Comparison of ENCODE assay signal across 1 cellular context in the genomic region with DNA sequence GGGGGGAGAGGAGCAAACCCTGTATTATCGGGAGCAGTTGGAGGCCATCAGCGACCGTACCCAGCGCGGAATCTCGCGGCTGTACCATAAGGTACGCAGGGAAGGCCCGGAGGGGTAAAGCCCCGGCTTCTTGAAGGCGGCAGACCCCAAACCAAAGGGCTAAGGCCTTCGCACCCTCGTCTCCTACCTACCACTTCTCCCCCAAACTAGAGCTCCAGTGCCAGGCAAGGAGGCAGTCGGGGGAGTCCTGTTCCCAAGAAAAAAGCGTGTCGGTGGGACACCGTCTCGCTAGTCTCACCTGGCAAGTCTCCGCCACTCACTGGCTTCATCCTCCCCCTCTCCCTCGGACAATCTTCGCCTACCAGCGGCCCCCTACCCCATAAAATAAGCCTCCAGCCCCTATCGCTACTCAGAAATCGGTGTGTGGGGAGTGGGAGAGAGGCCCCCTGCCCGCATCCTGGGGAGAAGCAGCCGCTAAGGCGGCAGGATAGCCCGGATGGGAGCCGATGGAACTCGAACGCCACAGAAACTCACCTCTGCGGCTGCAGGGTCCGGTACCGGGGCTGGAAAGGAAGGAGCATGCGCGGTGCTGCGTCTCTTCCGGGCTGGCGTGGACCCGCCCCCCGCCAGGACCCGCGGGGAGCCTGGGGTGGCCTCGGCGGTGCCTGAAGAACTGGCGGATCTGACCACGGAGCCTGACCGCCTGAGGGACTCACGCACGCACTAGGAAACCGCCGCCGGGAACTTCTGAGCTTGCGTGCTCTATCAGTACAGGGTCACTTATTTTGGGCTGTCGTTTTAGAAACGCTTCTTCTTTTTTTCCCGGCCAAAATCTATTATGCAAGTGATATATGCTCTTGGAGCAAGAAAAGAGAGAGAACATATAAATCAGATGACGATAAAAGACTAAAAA.
TF ChIP-seq lines count a peak whose summit lies in the region.

Gene RPS10 (minus strand): TSS at position 572 of the 913 bp plus-strand sequence. CDS start 848 bp downstream, outside the sequence.

TF ChIP-seq in HepG2, 621 proteins besides CTCF, POLR2A, EP300 and RAD21 (continued from another document and continues in another):
- TF ChIP-seq JDP2 (CRISPR knock-in tag; IDR thresholded peaks at IDR 0.05; ENCODE audit: borderline replicate concordance): no peak
- TF ChIP-seq ZNF558 (CRISPR knock-in tag; IDR thresholded peaks at IDR 0.05; ENCODE audit: borderline replicate concordance): 0 out of 2 replicates have a peak, but pooled peaks have one; percentile 55
- peak; percentile 84 for TF ChIP-seq MAX (IDR thresholded peaks at IDR 0.05)
- peak; percentile 77; the same call in 1 of the 2 replicates for TF ChIP-seq ZNF569 (CRISPR knock-in tag; IDR thresholded peaks at IDR 0.05; ENCODE audit: borderline replicate concordance)
- peak; percentile 63; the same call in 1 of the 2 replicates for TF ChIP-seq ZNF768 (CRISPR knock-in tag; IDR thresholded peaks at IDR 0.05)
- no peak for TF ChIP-seq SP1 (IDR thresholded peaks at IDR 0.05)
- TF ChIP-seq SP1 (CRISPR knock-in tag; IDR thresholded peaks at IDR 0.05): peak; percentile 84; the same call in 1 of the 2 replicates
- TF ChIP-seq ZC3H13 (CRISPR knock-in tag; IDR thresholded peaks at IDR 0.05): no peak
- TF ChIP-seq, protein P1, sequence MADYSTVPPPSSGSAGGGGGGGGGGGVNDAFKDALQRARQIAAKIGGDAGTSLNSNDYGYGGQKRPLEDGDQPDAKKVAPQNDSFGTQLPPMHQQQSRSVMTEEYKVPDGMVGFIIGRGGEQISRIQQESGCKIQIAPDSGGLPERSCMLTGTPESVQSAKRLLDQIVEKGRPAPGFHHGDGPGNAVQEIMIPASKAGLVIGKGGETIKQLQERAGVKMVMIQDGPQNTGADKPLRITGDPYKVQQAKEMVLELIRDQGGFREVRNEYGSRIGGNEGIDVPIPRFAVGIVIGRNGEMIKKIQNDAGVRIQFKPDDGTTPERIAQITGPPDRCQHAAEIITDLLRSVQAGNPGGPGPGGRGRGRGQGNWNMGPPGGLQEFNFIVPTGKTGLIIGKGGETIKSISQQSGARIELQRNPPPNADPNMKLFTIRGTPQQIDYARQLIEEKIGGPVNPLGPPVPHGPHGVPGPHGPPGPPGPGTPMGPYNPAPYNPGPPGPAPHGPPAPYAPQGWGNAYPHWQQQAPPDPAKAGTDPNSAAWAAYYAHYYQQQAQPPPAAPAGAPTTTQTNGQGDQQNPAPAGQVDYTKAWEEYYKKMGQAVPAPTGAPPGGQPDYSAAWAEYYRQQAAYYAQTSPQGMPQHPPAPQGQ (CRISPR knock-in tag; IDR thresholded peaks at IDR 0.05; ENCODE audit: borderline replicate concordance): no peak
- TF ChIP-seq ZNF660 (CRISPR knock-in tag; IDR thresholded peaks at IDR 0.05; ENCODE audit: borderline replicate concordance, low read depth): no peak
- no peak for TF ChIP-seq TBP (CRISPR knock-in tag; IDR thresholded peaks at IDR 0.05)
- no peak for TF ChIP-seq ATF1 (CRISPR knock-in tag; IDR thresholded peaks at IDR 0.05)
- no peak for TF ChIP-seq ZFAT (CRISPR knock-in tag; conservative IDR thresholded peaks at IDR 0.05)
- no peak; the same call in 1 of the 2 replicates for TF ChIP-seq ZNF850 (CRISPR knock-in tag; conservative IDR thresholded peaks at IDR 0.05)
- no peak for TF ChIP-seq ZNF570 (CRISPR knock-in tag; IDR thresholded peaks at IDR 0.05; ENCODE audit: borderline replicate concordance)
- TF ChIP-seq, protein P2, sequence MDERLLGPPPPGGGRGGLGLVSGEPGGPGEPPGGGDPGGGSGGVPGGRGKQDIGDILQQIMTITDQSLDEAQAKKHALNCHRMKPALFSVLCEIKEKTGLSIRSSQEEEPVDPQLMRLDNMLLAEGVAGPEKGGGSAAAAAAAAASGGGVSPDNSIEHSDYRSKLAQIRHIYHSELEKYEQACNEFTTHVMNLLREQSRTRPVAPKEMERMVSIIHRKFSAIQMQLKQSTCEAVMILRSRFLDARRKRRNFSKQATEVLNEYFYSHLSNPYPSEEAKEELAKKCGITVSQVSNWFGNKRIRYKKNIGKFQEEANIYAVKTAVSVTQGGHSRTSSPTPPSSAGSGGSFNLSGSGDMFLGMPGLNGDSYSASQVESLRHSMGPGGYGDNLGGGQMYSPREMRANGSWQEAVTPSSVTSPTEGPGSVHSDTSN (CRISPR knock-in tag; IDR thresholded peaks at IDR 0.05): no peak
- TF ChIP-seq ZNF878 (CRISPR knock-in tag; IDR thresholded peaks at IDR 0.05): no peak; the same call in 1 of the 2 replicates
- peak; percentile 53; the same call in 1 of the 2 replicates for TF ChIP-seq MYNN (CRISPR knock-in tag; IDR thresholded peaks at IDR 0.05; ENCODE audit: low read depth)
- TF ChIP-seq ZNF557 (CRISPR knock-in tag; IDR thresholded peaks at IDR 0.05): no peak
- no peak for TF ChIP-seq ZNF749 (CRISPR knock-in tag; IDR thresholded peaks at IDR 0.05; ENCODE audit: borderline replicate concordance)
- no peak for TF ChIP-seq ZKSCAN1 (IDR thresholded peaks at IDR 0.05; ENCODE audit: low read length)
- TF ChIP-seq ADNP (CRISPR knock-in tag; IDR thresholded peaks at IDR 0.05): no peak
- peak; percentile 78; the same call in 1 of the 2 replicates for TF ChIP-seq ZNF737 (CRISPR knock-in tag; IDR thresholded peaks at IDR 0.05; ENCODE audit: borderline replicate concordance)
- TF ChIP-seq ZFP90 (CRISPR knock-in tag; IDR thresholded peaks at IDR 0.05; ENCODE audit: borderline replicate concordance): 0 out of 2 replicates have a peak, but pooled peaks have one; percentile 84
- 0 out of 2 replicates have a peak, but pooled peaks have one; percentile 47 for TF ChIP-seq SNAI1 (CRISPR knock-in tag; IDR thresholded peaks at IDR 0.05; ENCODE audit: borderline replicate concordance)
- peak; percentile 23; the same call in 1 of the 2 replicates for TF ChIP-seq ZSCAN20 (CRISPR knock-in tag; IDR thresholded peaks at IDR 0.05; ENCODE audit: borderline replicate concordance)
- peak; percentile 60; the same call in 1 of the 2 replicates for TF ChIP-seq ZNF430 (CRISPR knock-in tag; IDR thresholded peaks at IDR 0.05)
- peak; percentile 91 for TF ChIP-seq ZNF883 (CRISPR knock-in tag; IDR thresholded peaks at IDR 0.05; ENCODE audit: not compliant biosample characterization)
- TF ChIP-seq SMYD3 (CRISPR knock-in tag; IDR thresholded peaks at IDR 0.05): no peak
- TF ChIP-seq, protein P3, sequence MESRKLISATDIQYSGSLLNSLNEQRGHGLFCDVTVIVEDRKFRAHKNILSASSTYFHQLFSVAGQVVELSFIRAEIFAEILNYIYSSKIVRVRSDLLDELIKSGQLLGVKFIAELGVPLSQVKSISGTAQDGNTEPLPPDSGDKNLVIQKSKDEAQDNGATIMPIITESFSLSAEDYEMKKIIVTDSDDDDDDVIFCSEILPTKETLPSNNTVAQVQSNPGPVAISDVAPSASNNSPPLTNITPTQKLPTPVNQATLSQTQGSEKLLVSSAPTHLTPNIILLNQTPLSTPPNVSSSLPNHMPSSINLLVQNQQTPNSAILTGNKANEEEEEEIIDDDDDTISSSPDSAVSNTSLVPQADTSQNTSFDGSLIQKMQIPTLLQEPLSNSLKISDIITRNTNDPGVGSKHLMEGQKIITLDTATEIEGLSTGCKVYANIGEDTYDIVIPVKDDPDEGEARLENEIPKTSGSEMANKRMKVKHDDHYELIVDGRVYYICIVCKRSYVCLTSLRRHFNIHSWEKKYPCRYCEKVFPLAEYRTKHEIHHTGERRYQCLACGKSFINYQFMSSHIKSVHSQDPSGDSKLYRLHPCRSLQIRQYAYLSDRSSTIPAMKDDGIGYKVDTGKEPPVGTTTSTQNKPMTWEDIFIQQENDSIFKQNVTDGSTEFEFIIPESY (CRISPR knock-in tag; IDR thresholded peaks at IDR 0.05): 0 out of 2 replicates have a peak, but pooled peaks have one; percentile 6
- peak; percentile 53; the same call in 1 of the 2 replicates for TF ChIP-seq RFXAP (CRISPR knock-in tag; IDR thresholded peaks at IDR 0.05; ENCODE audit: borderline replicate concordance)
- peak; percentile 83; the same call in 1 of the 2 replicates for TF ChIP-seq ZNF619 (CRISPR knock-in tag; IDR thresholded peaks at IDR 0.05)
- TF ChIP-seq, protein P4, sequence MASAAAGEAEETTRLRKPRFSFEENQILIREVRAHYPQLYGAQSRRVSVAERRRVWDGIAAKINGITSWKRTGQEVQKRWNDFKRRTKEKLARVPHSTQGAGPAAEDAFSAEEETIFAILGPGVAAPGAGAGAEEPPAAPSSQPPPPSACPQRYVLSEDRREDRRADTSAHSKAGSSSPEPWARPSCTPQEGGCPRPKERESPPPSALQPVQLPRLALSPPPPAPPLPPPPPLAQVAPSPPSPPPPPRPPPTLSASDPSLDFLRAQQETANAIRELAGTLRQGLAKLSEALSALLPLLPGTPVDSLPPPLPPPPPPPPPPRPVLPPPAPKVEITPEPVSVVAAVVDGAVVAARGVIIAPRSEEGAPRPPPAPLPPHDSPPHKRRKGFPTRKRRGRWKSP (CRISPR knock-in tag; IDR thresholded peaks at IDR 0.05): peak; percentile 53; the same call in 1 of the 2 replicates
- TF ChIP-seq ATRX (CRISPR knock-in tag; IDR thresholded peaks at IDR 0.05; ENCODE audit: borderline replicate concordance): no peak
- TF ChIP-seq, protein P5, sequence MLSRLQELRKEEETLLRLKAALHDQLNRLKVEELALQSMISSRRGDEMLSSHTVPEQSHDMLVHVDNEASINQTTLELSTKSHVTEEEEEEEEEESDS (CRISPR knock-in tag; IDR thresholded peaks at IDR 0.05; ENCODE audit: borderline replicate concordance): no peak
- no peak for TF ChIP-seq FOSL1 (CRISPR knock-in tag; IDR thresholded peaks at IDR 0.05; ENCODE audit: borderline replicate concordance)
- no peak for TF ChIP-seq TAF15 (IDR thresholded peaks at IDR 0.05; ENCODE audit: low read depth, low read length, poor library complexity, severe bottlenecking)
- TF ChIP-seq PCBP1 (IDR thresholded peaks at IDR 0.05; ENCODE audit: borderline replicate concordance, low read depth, low read length): peak; percentile 80; the same call in 1 of the 2 replicates
- no peak for TF ChIP-seq ZNF7 (CRISPR knock-in tag; IDR thresholded peaks at IDR 0.05)
- TF ChIP-seq REST (IDR thresholded peaks at IDR 0.05; ENCODE audit: borderline replicate concordance in 1 of 2, low read depth in 1 of 2, low read length in 2 of 2): peak in 1 of 2 experiments; percentile 77; a peak in 2 of 4 replicates
- TF ChIP-seq KLF15 (CRISPR knock-in tag; IDR thresholded peaks at IDR 0.05; ENCODE audit: borderline replicate concordance): 0 out of 2 replicates have a peak, but pooled peaks have one; percentile 79
- no peak for TF ChIP-seq SMC3 (IDR thresholded peaks at IDR 0.05; ENCODE audit: low read length)
- peak; percentile 77; the same call in 1 of the 2 replicates for TF ChIP-seq ZNF761 (CRISPR knock-in tag; conservative IDR thresholded peaks at IDR 0.05)
- TF ChIP-seq SIX4 (CRISPR knock-in tag; IDR thresholded peaks at IDR 0.05): 0 out of 2 replicates have a peak, but pooled peaks have one; percentile 18
- peak; percentile 75; the same call in 1 of the 2 replicates for TF ChIP-seq ZNF709 (CRISPR knock-in tag; IDR thresholded peaks at IDR 0.05)
- no peak for TF ChIP-seq ZNF615 (CRISPR knock-in tag; IDR thresholded peaks at IDR 0.05; ENCODE audit: borderline replicate concordance)
- no peak; the same call in 1 of the 2 replicates for TF ChIP-seq ZNF703 (CRISPR knock-in tag; IDR thresholded peaks at IDR 0.05; ENCODE audit: borderline replicate concordance)
- TF ChIP-seq ZBTB26 (CRISPR knock-in tag; IDR thresholded peaks at IDR 0.05; ENCODE audit: borderline replicate concordance): peak; percentile 67; the same call in 1 of the 2 replicates
- peak; percentile 74 for TF ChIP-seq GZF1 (CRISPR knock-in tag; IDR thresholded peaks at IDR 0.05)
- peak; percentile 92; the same call in 1 of the 2 replicates for TF ChIP-seq ZNF572 (CRISPR knock-in tag; IDR thresholded peaks at IDR 0.05)
- TF ChIP-seq ZIK1 (CRISPR knock-in tag; IDR thresholded peaks at IDR 0.05; ENCODE audit: borderline replicate concordance, low read depth): 0 out of 2 replicates have a peak, but pooled peaks have one; percentile 32
- TF ChIP-seq SRSF1 (optimal IDR thresholded peaks at IDR 0.05; ENCODE audit: low read depth, low read length): peak; percentile 95
- TF ChIP-seq SOX5 (CRISPR knock-in tag; IDR thresholded peaks at IDR 0.05; ENCODE audit: borderline replicate concordance): peak; percentile 60
